ENCODE assay signal across 28 cellular contexts in genomic region chr2:1407950-1408695, GRCh38. TPM values are rescaled to one million over a fixed set of nuclear protein-coding genes. Genes with fewer than 3 reads are reported as not detected.
"Had no signal": no experiment of that assay in that cellular context is flagged by ENCODE, and none has a peak within 500 bp of the region (broad histone marks: within the 10 kb centered on the region; RNA-seq: fewer than 3 reads in every experiment).

No MANE protein-coding gene starts in this region.

- H3K27me3 ChIP-seq: body of pancreas, foreskin keratinocyte, upper lobe of left lung had no signal

- DNase-seq: activated CD4-positive, alpha-beta memory T cell treated with anti-CD3 and anti-CD28 coated beads, Interleukin-2, amount 10 ng/mL, durations not matched to agents 7 days and 5 days; activated CD4-positive, alpha-beta T cell treated with anti-CD3 and anti-CD28 coated beads, Interleukin-2, amount 10 ng/mL, durations not matched to agents 24 days and 14 days; activated CD8-positive, alpha-beta memory T cell treated with anti-CD3 and anti-CD28 coated beads, Interleukin-2, amount 10 ng/mL, durations not matched to agents 7 days and 5 days; activated effector memory CD4-positive, alpha-beta T cell treated with anti-CD3 and anti-CD28 coated beads, Interleukin-2, amount 50 U/mL, for 16 hours; activated naive CD4-positive, alpha-beta T cell treated with anti-CD3 and anti-CD28 coated beads, Interleukin-2, amount 10 ng/mL, durations not matched to agents 7 days and 5 days; activated naive CD8-positive, alpha-beta T cell treated with anti-CD3 and anti-CD28 coated beads, Interleukin-2, amount 50 U/mL, for 24 hours; activated T-cell treated with anti-CD3 and anti-CD28 coated beads for 4 hours; body of pancreas; effector CD4-positive, alpha-beta T cell; erythroblast; foreskin keratinocyte; kidney; lower lobe of right lung; mesendoderm; mucosa of descending colon; posterior cingulate gyrus; stimulated activated CD4-positive, alpha-beta T cell treated with anti-CD3 and anti-CD28 coated beads, Interleukin-4, amount 100 ng/mL, for 24 hours; stimulated activated naive CD4-positive, alpha-beta T cell treated with Interleukin-2 at 50 U/mL for 16 hours; upper lobe of left lung had no signal

- H3K9me3 ChIP-seq: body of pancreas, lower lobe of right lung, mucosa of descending colon, thoracic aorta, upper lobe of left lung had no signal

- H3K27ac ChIP-seq: body of pancreas, cardiac muscle cell, foreskin keratinocyte, lower lobe of right lung, thoracic aorta, upper lobe of left lung, VCaP had no signal

- H3K4me1 ChIP-seq: body of pancreas, foreskin keratinocyte, lower lobe of right lung, upper lobe of left lung had no signal

- ATAC-seq: activated CD4-positive, CD25-positive, alpha-beta regulatory T cell treated with anti-CD3 and anti-CD28 coated beads, Interleukin-2, amount 50 U/mL, for 24 hours; activated CD8-positive, alpha-beta memory T cell treated with anti-CD3 and anti-CD28 coated beads, Interleukin-2, amount 10 ng/mL, durations not matched to agents 7 days and 5 days; activated naive CD8-positive, alpha-beta T cell treated with anti-CD3 and anti-CD28 coated beads, Interleukin-2, amount 50 U/mL, for 24 hours; body of pancreas; foreskin keratinocyte; left lobe of liver; lower lobe of right lung; mucosa of descending colon had no signal

- H3K36me3 ChIP-seq: cardiac muscle cell, lower lobe of right lung, thoracic aorta, upper lobe of left lung had no signal

- H3K4me3 ChIP-seq: body of pancreas, cardiac muscle cell, lower lobe of right lung, mucosa of descending colon, thoracic aorta, upper lobe of left lung had no signal

RNA-seq across cellular contexts. Expression of gene TPO, which starts 5.1 kb away (rescaled TPM):
- total RNA-seq: activated CD4-positive, alpha-beta T cell treated with anti-CD3 and anti-CD28 coated beads, Interleukin-2, amount 10 ng/mL, durations not matched to agents 24 days and 14 days; chondrocyte; foreskin keratinocyte; glomerular endothelial cell; kidney; left lobe of liver; renal cortical epithelial cell had no signal
- polyA plus RNA-seq: foreskin keratinocyte, neural cell had no signal
